In genomic region chr1:91846007-91846620, GRCh38 we compare ENCODE assay signal across 8 cellular contexts. TPM values are rescaled to one million over a fixed set of nuclear protein-coding genes. Genes with fewer than 3 reads are reported as not detected.
DNase-seq lines count a peak whose midpoint lies in the region; ATAC-seq and TF ChIP-seq lines count a peak whose summit lies in the region.

No MANE protein-coding gene starts in this region.

- intact Hi-C loops in prostate gland (cut with DNase I): no loop called here

- peaks cover 89% of the 10 kb centered on the region for H3K79me2 ChIP-seq in GM23248 (ENCODE audit: insufficient read depth)

- H4K20me1 ChIP-seq in GM23248 (ENCODE audit: insufficient read depth): no peaks in the 10 kb centered on the region

- ATAC-seq in GM18867 (IDR thresholded peaks at IDR 0.05; ENCODE audit: unreplicated experiment): no peak

- no peak for TF ChIP-seq POLR2A in prostate gland (IDR thresholded peaks at IDR 0.05)

- H3K4me1 ChIP-seq in GM23248 (ENCODE audit: insufficient read depth): peaks cover 30% of the 10 kb centered on the region
- no peaks in the 10 kb centered on the region for H3K4me1 ChIP-seq in prostate gland (replicated peaks)

- H3K4me3 ChIP-seq in GM23248: no peak overlapping the region
- no peak overlapping the region for H3K4me3 ChIP-seq in epithelial cell of esophagus (ENCODE audit: low read length)
- H3K4me3 ChIP-seq in prostate gland: no peak overlapping the region

- in situ Hi-C loops in GM23248 (cut with MboI): no loop called here

- H3K9me3 ChIP-seq in GM23248 (ENCODE audit: low read depth) (no peaks in the 10 kb centered on the region), prostate gland (no peaks in the 10 kb centered on the region)

- TF ChIP-seq CTCF in epithelial cell of esophagus (IDR thresholded peaks at IDR 0.05; ENCODE audit: insufficient read depth, low read depth, low read length, missing control alignments): no peak
- no peak for TF ChIP-seq CTCF in prostate gland (IDR thresholded peaks at IDR 0.05)

- peaks cover 29% of the 10 kb centered on the region for H3F3A ChIP-seq in GM23248 (ENCODE audit: insufficient read depth)

- H3K36me3 ChIP-seq in GM23248 (ENCODE audit: low read depth): no peaks in the 10 kb centered on the region
- no peaks in the 10 kb centered on the region for H3K36me3 ChIP-seq in prostate gland

- WGBS in GM23248 (ENCODE audit: low coverage in 1 of 2, low lambda C conversion rate in 2 of 2, missing lambda C conversion rate in 2 of 2), 2 experiments: 43 to 45% methylated on average over 6 of the region's 6 CpGs
- WGBS in prostate gland: 11% methylated on average over 6 of the region's 6 CpGs

- H3K9me2 ChIP-seq in GM23248 (ENCODE audit: insufficient read depth): no peaks in the 10 kb centered on the region

- no peak overlapping the region for H3K9ac ChIP-seq in GM23248

- H2AFZ ChIP-seq in GM23248: no peak overlapping the region

- H3K27ac ChIP-seq in GM23248 (no peak overlapping the region), prostate gland (peak overlapping the region; percentile 41 to 55)

- peak; percentile 22 for DNase-seq in GM23248
- DNase-seq in NCI-H510A (lab: John Stamatoyannopoulos, UW): peak; percentile 64
- peak; percentile 6 for DNase-seq in epithelial cell of esophagus (ENCODE audit: low read depth)
- DNase-seq in prostate gland (ENCODE audit: low spot score): peak; percentile 21
- DNase-seq in HPDE6-E6E7 (ENCODE audit: extremely low spot score): no peak
- no peak for DNase-seq in ecto neural progenitor cell (ENCODE audit: low spot score)
- DNase-seq in stimulated activated CD4-positive, alpha-beta T cell treated with anti-CD3 and anti-CD28 coated beads, Interleukin-15, amount 100 ng/mL, for 24 hours: no peak

- H3K27me3 ChIP-seq in GM23248 (replicated peaks; ENCODE audit: insufficient read depth) (no peaks in the 10 kb centered on the region), prostate gland (replicated peaks; ENCODE audit: insufficient read depth) (no peaks in the 10 kb centered on the region)

- peak overlapping the region; percentile 56 for H3K4me2 ChIP-seq in GM23248 (ENCODE audit: unreplicated experiment)

RNA-seq across cellular contexts. Expression of gene TGFBR3, which starts 39.8 kb away (rescaled TPM):
- 25.4 and 26.5 TPM in 2 replicates for total RNA-seq in GM23248 (2014; rRNA removed; shearing (Covaris generic))
- polyA plus RNA-seq in GM23248 (2016; fragmentation: Nextera tagmentation; extraction: Ambion mirVana): 16.2 and 17.7 TPM in 2 replicates
- 10 to 100 TPM; 26.4 to 51.7 TPM for total RNA-seq in prostate gland

Comparison
In these comparisons a context has a peak if more than half of its experiments do, and no peak if none do; other contexts are left out.
1. DNase-seq: peak in GM23248 (single experiment), NCI-H510A (single experiment), epithelial cell of esophagus (single experiment) and prostate gland (single experiment); none in HPDE6-E6E7 (single experiment), ecto neural progenitor cell (single experiment) and stimulated activated CD4-positive, alpha-beta T cell treated with anti-CD3 and anti-CD28 coated beads, Interleukin-15, amount 100 ng/mL, for 24 hours (single experiment).